ENCODE assay signal across 33 cellular contexts in the genomic region with DNA sequence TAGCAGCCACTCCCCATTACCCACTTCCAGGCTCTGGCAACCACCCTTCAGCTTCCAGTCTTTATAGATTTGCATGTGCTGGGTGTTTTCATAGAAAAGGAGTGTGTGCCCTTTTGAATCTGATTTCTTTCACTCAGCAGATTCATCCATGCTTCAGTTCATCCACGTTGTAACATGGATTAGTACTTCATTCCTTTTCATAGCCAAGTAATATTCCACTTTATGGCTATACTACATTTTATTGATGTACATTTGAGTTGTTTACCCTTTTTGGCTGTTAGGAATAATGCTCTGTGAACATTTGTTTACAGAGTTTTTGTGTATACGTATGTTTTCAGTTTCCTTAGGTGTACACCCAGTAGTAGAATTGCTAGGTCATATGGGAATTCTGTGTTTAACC.
"Had no signal": no experiment of that assay in that cellular context is flagged by ENCODE, and none has a peak within 500 bp of the region (broad histone marks: within the 10 kb centered on the region; RNA-seq: fewer than 3 reads in every experiment).

No MANE protein-coding gene starts in this region.

- FAIRE-seq: astrocyte, bronchial epithelial cell, colon had no signal

- H3K4me3 ChIP-seq: adrenal gland, ascending aorta, body of pancreas, breast epithelium, cardiac muscle cell had no signal

- H3K9me3 ChIP-seq: adrenal gland, ascending aorta, body of pancreas had no signal

- H3K4me1 ChIP-seq: adrenal gland, ascending aorta, breast epithelium had no signal

- ATAC-seq: activated naive CD4-positive, alpha-beta T cell treated with anti-CD3 and anti-CD28 coated beads, Interleukin-2, amount 50 U/mL, for 72 hours; activated naive CD8-positive, alpha-beta T cell treated with anti-CD3 and anti-CD28 coated beads, Interleukin-2, amount 50 U/mL, for 24 hours; activated T-cell treated with anti-CD3 and anti-CD28 coated beads, Interleukin-2, amount 50 U/mL, for 4 hours; activated T-cell treated with anti-CD3 and anti-CD28 coated beads, Interleukin-2, amount 50 U/mL, for 72 hours; activated T-helper 17 cell treated with anti-CD3 and anti-CD28 coated beads, Interleukin-2, amount 50 U/mL, for 72 hours; body of pancreas had no signal

- H3K27ac ChIP-seq: adrenal gland, ascending aorta, body of pancreas, brain microvascular endothelial cell, breast epithelium, cardiac muscle cell had no signal

- H3K27me3 ChIP-seq: adrenal gland, ascending aorta, body of pancreas, brain microvascular endothelial cell, breast epithelium, cardiac muscle cell had no signal

- DNase-seq: activated effector memory CD4-positive, alpha-beta T cell treated with anti-CD3 and anti-CD28 coated beads, Interleukin-2, amount 50 U/mL, for 16 hours; activated effector memory CD4-positive, alpha-beta T cell treated with Interleukin-2 at 50 U/mL for 16 hours; activated gamma-delta T cell; activated gamma-delta T cell treated with Interleukin-2 at 50 U/mL for 16 hours; activated naive CD4-positive, alpha-beta T cell; activated naive CD4-positive, alpha-beta T cell treated with anti-CD3 and anti-CD28 coated beads for 36 hours; activated naive CD4-positive, alpha-beta T cell treated with anti-CD3 and anti-CD28 coated beads, Interleukin-2, amount 10 ng/mL, durations not matched to agents 7 days and 5 days; activated naive CD4-positive, alpha-beta T cell treated with anti-CD3 and anti-CD28 coated beads, Interleukin-2, amount 50 U/mL, for 16 hours; activated naive CD4-positive, alpha-beta T cell treated with Interleukin-2 at 50 U/mL for 16 hours; activated naive CD8-positive, alpha-beta T cell treated with anti-CD3 and anti-CD28 coated beads for 36 hours; activated naive CD8-positive, alpha-beta T cell treated with anti-CD3 and anti-CD28 coated beads, Interleukin-2, amount 10 ng/mL, durations not matched to agents 7 days and 5 days; activated naive CD8-positive, alpha-beta T cell treated with anti-CD3 and anti-CD28 coated beads, Interleukin-2, amount 50 U/mL, for 24 hours; activated T-cell treated with anti-CD3 and anti-CD28 coated beads, Interleukin-2, amount 50 U/mL, for 4 hours; activated T-cell treated with anti-CD3 and anti-CD28 coated beads, Interleukin-2, amount 50 U/mL, for 48 hours; activated T-cell treated with anti-CD3 and anti-CD28 coated beads, Interleukin-2, amount 50 U/mL, for 72 hours; adrenal gland; amniotic stem cell; amygdala; anterior cingulate cortex; aorta; body of pancreas; brain microvascular endothelial cell; caudate nucleus; central memory CD4-positive, alpha-beta T cell; cerebellar nuclear complex had no signal

- H3K36me3 ChIP-seq: adrenal gland, brain microvascular endothelial cell, breast epithelium had no signal
